ENCODE assay signal across 12 cellular contexts in the genomic region with DNA sequence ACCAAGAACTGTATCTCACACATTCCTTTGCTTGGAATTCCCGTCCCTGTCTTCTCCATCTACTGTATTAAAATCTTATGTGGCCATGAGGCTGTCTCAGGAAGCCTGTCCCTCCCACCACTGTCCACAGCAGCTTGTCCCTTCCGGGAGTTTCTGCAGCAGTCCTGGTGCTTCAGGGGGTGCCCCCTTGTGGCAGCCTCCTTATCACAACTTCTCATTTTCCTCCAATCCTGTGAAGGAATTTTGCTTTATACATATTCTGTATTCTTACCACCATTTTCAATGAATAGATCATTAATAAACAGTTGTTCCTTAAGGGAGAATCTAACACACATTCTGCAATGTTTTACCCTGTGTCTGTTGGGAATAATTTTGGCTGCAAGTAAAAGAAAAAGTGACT.
DNase-seq lines count a peak whose midpoint lies in the region; ATAC-seq, FAIRE-seq and TF ChIP-seq lines count a peak whose summit lies in the region.
"Had no signal": no experiment of that assay in that cellular context is flagged by ENCODE, and none has a peak within 500 bp of the region (broad histone marks: within the 10 kb centered on the region; RNA-seq: fewer than 3 reads in every experiment).

No MANE protein-coding gene starts in this region.

- H3K4me3 Mint-ChIP-seq in GM23338 = no peak overlapping the region
- H3K4me3 Mint-ChIP-seq: activated naive CD8-positive, alpha-beta T cell treated with anti-CD3 and anti-CD28 coated beads, Interleukin-2, amount 50 U/mL, for 24 hours had no signal

- H3K4me3 ChIP-seq in GM23338 (no peak overlapping the region), keratinocyte (ENCODE audit: control insufficient read depth in 2 of 3, extremely low read depth in 1 of 3, insufficient read depth in 2 of 3, low read depth in 1 of 3, low read length in 3 of 3) (no peak overlapping the region)
- H3K4me3 ChIP-seq: upper lobe of left lung had no signal

- no peaks in the 10 kb centered on the region for H3K9me2 ChIP-seq in GM23338 (ENCODE audit: insufficient read depth)

- no peak overlapping the region for H3K27ac Mint-ChIP-seq in GM23338
- H3K27ac Mint-ChIP-seq: activated naive CD8-positive, alpha-beta T cell treated with anti-CD3 and anti-CD28 coated beads, Interleukin-2, amount 50 U/mL, for 24 hours had no signal

- no peak overlapping the region for H3K9ac ChIP-seq in keratinocyte (ENCODE audit: control insufficient read depth, extremely low read depth, insufficient read depth, low read length)

- H3K27me3 ChIP-seq in GM23338 (ENCODE audit: insufficient read depth) = no peaks in the 10 kb centered on the region
- no peaks in the 10 kb centered on the region for H3K27me3 ChIP-seq in keratinocyte (ENCODE audit: control insufficient read depth, extremely low read depth, insufficient read depth, low read length)
- H3K27me3 ChIP-seq: upper lobe of left lung had no signal

- H3K9me1 ChIP-seq in keratinocyte (ENCODE audit: control insufficient read depth, extremely low read depth, insufficient read depth, low read length) = no peaks in the 10 kb centered on the region

- peaks cover 88% of the 10 kb centered on the region for H3K9me3 Mint-ChIP-seq in GM23338

- H3K4me2 ChIP-seq in GM23338 (no peak overlapping the region), keratinocyte (ENCODE audit: control insufficient read depth, extremely low read depth, insufficient read depth, low read depth, low read length) (no peak overlapping the region)

- no peak overlapping the region for H2AFZ ChIP-seq in GM23338
- no peak overlapping the region for H2AFZ ChIP-seq in keratinocyte (ENCODE audit: control insufficient read depth, low read length)

- DNase-seq in D341Med (ENCODE audit: low spot score) = peak; percentile 34
- DNase-seq in GM23338 (ENCODE audit: low spot score) = peak; percentile 17
- peak; percentile 80 for DNase-seq in SK-MEL-5 (ENCODE audit: low read depth, low spot score)
- no peak for DNase-seq in keratinocyte (ENCODE audit: low read depth, low spot score)
- DNase-seq in NCI-H510A (lab: John Stamatoyannopoulos, UW) = no peak
- no peak for DNase-seq in HCEC 1CT
- DNase-seq in KG1 (lab: John Stamatoyannopoulos, UW) = no peak
- DNase-seq: activated naive CD8-positive, alpha-beta T cell treated with anti-CD3 and anti-CD28 coated beads, Interleukin-2, amount 50 U/mL, for 24 hours; NCI-H1417 treated with DMSO at 0.1 percent for 48 hours; upper lobe of left lung had no signal

- H3K27ac ChIP-seq in GM23338 (ENCODE audit: low read depth) = no peak overlapping the region
- H3K27ac ChIP-seq in keratinocyte (ENCODE audit: control insufficient read depth, insufficient read depth, low read length) = no peak overlapping the region
- H3K27ac ChIP-seq: upper lobe of left lung had no signal

- ATAC-seq in GM23338 = no peak
- no peak for ATAC-seq in esophagus mucosa
- ATAC-seq: activated naive CD8-positive, alpha-beta T cell treated with anti-CD3 and anti-CD28 coated beads, Interleukin-2, amount 50 U/mL, for 24 hours had no signal

- in situ Hi-C loops in SK-MEL-5 (cut with HindIII; ENCODE audit: low pct_unique_long_range_greater_than_20kb, low sequenced_read_pairs) = no loop called here

- no peaks in the 10 kb centered on the region for H3K9me3 ChIP-seq in keratinocyte (ENCODE audit: control insufficient read depth, low read depth, low read length)
- H3K9me3 ChIP-seq: upper lobe of left lung had no signal

- no peaks in the 10 kb centered on the region for H3F3A ChIP-seq in GM23338 (replicated peaks; ENCODE audit: low read depth)

- dilution Hi-C loops in keratinocyte (cut with MboI; ENCODE audit: extremely low pct_ligation_motif_present, low sequenced_read_pairs) = no loop called here

- TF ChIP-seq CTCF in GM23338 (conservative IDR thresholded peaks at IDR 0.05; ENCODE audit: low read depth in 2 of 2) (peak; percentile 35 to 45), keratinocyte (optimal IDR thresholded peaks at IDR 0.05 in 1 of 3, IDR thresholded peaks at IDR 0.05 in 1 of 3, conservative IDR thresholded peaks at IDR 0.05 in 1 of 3; ENCODE audit: extremely low read depth in 1 of 3, insufficient read depth in 2 of 3, low read length in 3 of 3) (peak; percentile 30 to 55 (median 48))

- H3K79me2 ChIP-seq in GM23338 (replicated peaks; ENCODE audit: insufficient read depth) = no peaks in the 10 kb centered on the region
- no peaks in the 10 kb centered on the region for H3K79me2 ChIP-seq in keratinocyte (ENCODE audit: control insufficient read depth, insufficient read depth, low read length)

- peaks cover 3% of the 10 kb centered on the region; the same call in 2 of the 3 replicates for H3K36me3 Mint-ChIP-seq in GM23338 (ENCODE audit: low read depth)

- H3K4me1 ChIP-seq in GM23338 (ENCODE audit: insufficient read depth) = no peaks in the 10 kb centered on the region
- H3K4me1 ChIP-seq in keratinocyte (ENCODE audit: control insufficient read depth, extremely low read depth, insufficient read depth, low read length) = no peaks in the 10 kb centered on the region
- H3K4me1 ChIP-seq: upper lobe of left lung had no signal

- no peaks in the 10 kb centered on the region for H3K4me1 Mint-ChIP-seq in GM23338
- H3K4me1 Mint-ChIP-seq: activated naive CD8-positive, alpha-beta T cell treated with anti-CD3 and anti-CD28 coated beads, Interleukin-2, amount 50 U/mL, for 24 hours had no signal

- no peaks in the 10 kb centered on the region for H4K20me1 ChIP-seq in GM23338 (replicated peaks; ENCODE audit: insufficient read depth)
- no peaks in the 10 kb centered on the region for H4K20me1 ChIP-seq in keratinocyte (ENCODE audit: control insufficient read depth, extremely low read depth, insufficient read depth, low read length)

- H3K36me3 ChIP-seq in GM23338 (ENCODE audit: insufficient read depth) (0 out of 2 replicates have a peak, but pooled peaks cover 6% of the 10 kb centered on the region), keratinocyte (ENCODE audit: control insufficient read depth in 2 of 2, extremely low read depth in 1 of 2, insufficient read depth in 2 of 2, low read length in 2 of 2) (no peaks in the 10 kb centered on the region)
- H3K36me3 ChIP-seq: upper lobe of left lung had no signal

- FAIRE-seq in keratinocyte (lab: Jason Lieb, UNC) = no peak
- FAIRE-seq: TTC549 had no signal

- peaks cover 5% of the 10 kb centered on the region for H3K27me3 Mint-ChIP-seq in GM23338 (ENCODE audit: insufficient read depth, low read depth, poor library complexity)

TF ChIP-seq in GM23338, 12 proteins besides CTCF, POLR2A, EP300 and RAD21:
- TF ChIP-seq POLR2AphosphoS5 (IDR thresholded peaks at IDR 0.05; ENCODE audit: low read depth) (no peak), JUNB (IDR thresholded peaks at IDR 0.05; ENCODE audit: unreplicated experiment) (no peak), STAT1 (IDR thresholded peaks at IDR 0.05; ENCODE audit: unreplicated experiment) (no peak), ZNF331 (CRISPR knock-in tag; IDR thresholded peaks at IDR 0.05; ENCODE audit: low read depth) (no peak), ZNF114 (CRISPR knock-in tag; IDR thresholded peaks at IDR 0.05) (no peak)

Comparison
In these comparisons a context has a peak if more than half of its experiments do, and no peak if none do; other contexts are left out.
1. DNase-seq: peak in D341Med (single experiment), GM23338 (single experiment) and SK-MEL-5 (single experiment); none in keratinocyte (single experiment), NCI-H510A (single experiment), HCEC 1CT (single experiment) and KG1 (single experiment).